In genomic region chr20:37804584-37805566, GRCh38 we compare ENCODE assay signal across 8 cellular contexts.
A peak's percentile ranks its signal among the peaks of the same experiment; 100 is the strongest.
DNase-seq lines count a peak whose midpoint lies in the region; ATAC-seq and TF ChIP-seq lines count a peak whose summit lies in the region.

No MANE protein-coding gene starts in this region.

- intact Hi-C loops in activated CD4-positive, alpha-beta T cell treated with anti-CD3 and anti-CD28 coated beads, Interleukin-2, amount 10 ng/mL, durations not matched to agents 24 days and 14 days (cut with micrococcal nuclease): no loop called here

- TF ChIP-seq CTCF in VCaP (conservative IDR thresholded peaks at IDR 0.05) (no peak), progenitor cell of endocrine pancreas (IDR thresholded peaks at IDR 0.05; ENCODE audit: unreplicated experiment) (no peak)

- no peak overlapping the region for H3K4me3 ChIP-seq in H7 (ENCODE audit: insufficient read depth, low read depth, low read length)

- peaks cover 16% of the 10 kb centered on the region for H3K36me3 Mint-ChIP-seq in activated CD4-positive, alpha-beta T cell treated with anti-CD3 and anti-CD28 coated beads, Interleukin-2, amount 10 ng/mL, durations not matched to agents 24 days and 14 days (ENCODE audit: low read depth)
- H3K36me3 Mint-ChIP-seq in stimulated activated naive B cell treated with anti-CD40 and anti-IgM and Interleukin-4, amounts not matched to agents 10 μg/mL and 1 μg/mL and 100 μg/mL, for 72 hours: peaks cover 52 to 68% of the 10 kb centered on the region in 2 donors
- H3K36me3 Mint-ChIP-seq in progenitor cell of endocrine pancreas (ENCODE audit: insufficient read depth): peaks cover 16% of the 10 kb centered on the region

- no peaks in the 10 kb centered on the region for H3K27me3 Mint-ChIP-seq in activated CD4-positive, alpha-beta T cell treated with anti-CD3 and anti-CD28 coated beads, Interleukin-2, amount 10 ng/mL, durations not matched to agents 24 days and 14 days
- no peaks in the 10 kb centered on the region for H3K27me3 Mint-ChIP-seq in stimulated activated naive B cell treated with anti-CD40 and anti-IgM and Interleukin-4, amounts not matched to agents 10 μg/mL and 1 μg/mL and 100 μg/mL, for 72 hours
- H3K27me3 Mint-ChIP-seq in progenitor cell of endocrine pancreas: no peaks in the 10 kb centered on the region

- peaks cover 3% of the 10 kb centered on the region for H3K36me3 ChIP-seq in H7 (replicated peaks; ENCODE audit: control insufficient read depth, insufficient read depth, low read length)

- peaks cover 3% of the 10 kb centered on the region for H3K4me1 Mint-ChIP-seq in activated CD4-positive, alpha-beta T cell treated with anti-CD3 and anti-CD28 coated beads, Interleukin-2, amount 10 ng/mL, durations not matched to agents 24 days and 14 days
- peaks cover 69 to 80% of the 10 kb centered on the region in 2 donors for H3K4me1 Mint-ChIP-seq in stimulated activated naive B cell treated with anti-CD40 and anti-IgM and Interleukin-4, amounts not matched to agents 10 μg/mL and 1 μg/mL and 100 μg/mL, for 72 hours
- H3K4me1 Mint-ChIP-seq in progenitor cell of endocrine pancreas (ENCODE audit: low read depth): peaks cover 7% of the 10 kb centered on the region

- H3K4me3 Mint-ChIP-seq in activated CD4-positive, alpha-beta T cell treated with anti-CD3 and anti-CD28 coated beads, Interleukin-2, amount 10 ng/mL, durations not matched to agents 24 days and 14 days: no peak overlapping the region
- H3K4me3 Mint-ChIP-seq in stimulated activated naive B cell treated with anti-CD40 and anti-IgM and Interleukin-4, amounts not matched to agents 10 μg/mL and 1 μg/mL and 100 μg/mL, for 72 hours: peak overlapping the region; percentile 70 to 71
- H3K4me3 Mint-ChIP-seq in progenitor cell of endocrine pancreas (ENCODE audit: low read depth): no peak overlapping the region

- H3K27ac Mint-ChIP-seq in activated CD4-positive, alpha-beta T cell treated with anti-CD3 and anti-CD28 coated beads, Interleukin-2, amount 10 ng/mL, durations not matched to agents 24 days and 14 days: peak overlapping the region; percentile 17
- H3K27ac Mint-ChIP-seq in stimulated activated naive B cell treated with anti-CD40 and anti-IgM and Interleukin-4, amounts not matched to agents 10 μg/mL and 1 μg/mL and 100 μg/mL, for 72 hours: peak overlapping the region; percentile 99
- no peak overlapping the region for H3K27ac Mint-ChIP-seq in progenitor cell of endocrine pancreas

- no peak for DNase-seq in activated CD4-positive, alpha-beta T cell treated with anti-CD3 and anti-CD28 coated beads, Interleukin-2, amount 10 ng/mL, durations not matched to agents 24 days and 14 days
- DNase-seq in activated CD4-positive, alpha-beta T cell treated with anti-CD3 and anti-CD28 coated beads, Interleukin-2, amount 50 U/mL, for 48 hours: no peak
- DNase-seq in stimulated activated naive B cell treated with anti-CD40 and anti-IgM and Interleukin-4, amounts not matched to agents 10 μg/mL and 1 μg/mL and 100 μg/mL, for 72 hours: peak; percentile 80
- DNase-seq in NCI-H2029 (lab: John Stamatoyannopoulos, UW) (no peak), H7 (no peak), progenitor cell of endocrine pancreas (ENCODE audit: low spot score, unreplicated experiment) (no peak)

- ATAC-seq in HG03103 (IDR thresholded peaks at IDR 0.05; ENCODE audit: low read depth, unreplicated experiment): peak; percentile 64
- ATAC-seq in stimulated activated naive B cell treated with anti-CD40 and anti-IgM and Interleukin-4, amounts not matched to agents 10 μg/mL and 1 μg/mL and 100 μg/mL, for 72 hours (replicated peaks): peak; percentile 87 to 91

- H3K27ac ChIP-seq in VCaP: peak overlapping the region; percentile 14; the same call in 1 of the 2 replicates

- H3K9me3 Mint-ChIP-seq in activated CD4-positive, alpha-beta T cell treated with anti-CD3 and anti-CD28 coated beads, Interleukin-2, amount 10 ng/mL, durations not matched to agents 24 days and 14 days: no peaks in the 10 kb centered on the region
- H3K9me3 Mint-ChIP-seq in stimulated activated naive B cell treated with anti-CD40 and anti-IgM and Interleukin-4, amounts not matched to agents 10 μg/mL and 1 μg/mL and 100 μg/mL, for 72 hours: peaks cover 0 to 4% of the 10 kb centered on the region in 2 donors
- no peaks in the 10 kb centered on the region for H3K9me3 Mint-ChIP-seq in progenitor cell of endocrine pancreas (ENCODE audit: low read depth)

- no peaks in the 10 kb centered on the region for H3K27me3 ChIP-seq in H7 (ENCODE audit: control insufficient read depth, insufficient read depth, low read length)

Comparison
In these comparisons a context has a peak if more than half of its experiments do, and no peak if none do; other contexts are left out.
1. H3K4me3 Mint-ChIP-seq: peak in stimulated activated naive B cell treated with anti-CD40 and anti-IgM and Interleukin-4, amounts not matched to agents 10 μg/mL and 1 μg/mL and 100 μg/mL, for 72 hours (2 of 2); none in activated CD4-positive, alpha-beta T cell treated with anti-CD3 and anti-CD28 coated beads, Interleukin-2, amount 10 ng/mL, durations not matched to agents 24 days and 14 days (single experiment) and progenitor cell of endocrine pancreas (single experiment).